ENCODE assay signal across 15 cellular contexts in genomic region chr1:216958569-216958968, GRCh38.
A peak's percentile ranks its signal among the peaks of the same experiment; 100 is the strongest.
DNase-seq lines count a peak whose midpoint lies in the region; ATAC-seq and TF ChIP-seq lines count a peak whose summit lies in the region.
"Had no signal": no experiment of that assay in that cellular context is flagged by ENCODE, and none has a peak within 500 bp of the region (broad histone marks: within the 10 kb centered on the region; RNA-seq: fewer than 3 reads in every experiment).

No MANE protein-coding gene starts in this region.

- no peak for TF ChIP-seq POLR2A in gastrocnemius medialis (IDR thresholded peaks at IDR 0.05)

- DNase-seq in Right ventricle myocardium superior (no peak), cardiac septum (ENCODE audit: low spot score) (no peak), LHCN-M2 (ENCODE audit: low read depth) (peak; percentile 2), NCI-H2171 (lab: John Stamatoyannopoulos, UW) (peak; percentile 20), gastrocnemius medialis (peak in 1 of 2 donors; percentile 18), NCI-H146 treated with DMSO at 0.1 percent for 48 hours (lab: John Stamatoyannopoulos, UW; ENCODE audit: unreplicated experiment) (no peak), NCI-H1105 treated with DMSO at 0.1 percent for 48 hours (lab: John Stamatoyannopoulos, UW) (no peak)
- DNase-seq: C1 segment of cervical spinal cord; Calu3; CD4-positive, alpha-beta T cell; DMS153; DMS79 treated with DMSO at 0.1 percent for 48 hours; EL; GOT3; H9 had no signal

- no peaks in the 10 kb centered on the region for H3K4me1 ChIP-seq in gastrocnemius medialis

- ATAC-seq in Right ventricle myocardium superior (ENCODE audit: poor library complexity) (peak; percentile 38), gastrocnemius medialis (peak; percentile 52 to 91)

- no peaks in the 10 kb centered on the region for H3K36me3 ChIP-seq in gastrocnemius medialis

- H3K27ac ChIP-seq in gastrocnemius medialis = no peak overlapping the region

- in situ Hi-C loops in gastrocnemius medialis (cut with MboI; ENCODE audit: low sequenced_read_pairs in 4 of 4) = no loop called here

- H3K4me3 ChIP-seq in gastrocnemius medialis = no peak overlapping the region

- TF ChIP-seq CTCF in gastrocnemius medialis (IDR thresholded peaks at IDR 0.05 in 4 of 5, conservative IDR thresholded peaks at IDR 0.05 in 1 of 5) = no peak

- no peaks in the 10 kb centered on the region for H3K27me3 ChIP-seq in gastrocnemius medialis

- intact Hi-C loops in Right ventricle myocardium superior (cut with DNase I) (no loop called here), cardiac septum (cut with DNase I) (no loop called here), gastrocnemius medialis (cut with DNase I; ENCODE audit: low total_unique reads) (no loop called here)

- no peaks in the 10 kb centered on the region for H3K9me3 ChIP-seq in gastrocnemius medialis

Comparison
In these comparisons a context has a peak if more than half of its experiments do, and no peak if none do; other contexts are left out.
1. DNase-seq: peak in LHCN-M2 (single experiment) and NCI-H2171 (single experiment); none in Right ventricle myocardium superior (single experiment), cardiac septum (single experiment), NCI-H146 treated with DMSO at 0.1 percent for 48 hours (single experiment) and NCI-H1105 treated with DMSO at 0.1 percent for 48 hours (single experiment).